Comparison of ENCODE assay signal across 11 cellular contexts in genomic region chr7:22386865-22387264, GRCh38. TPM values are rescaled to one million over a fixed set of nuclear protein-coding genes. Genes with fewer than 3 reads are reported as not detected.
A peak's percentile ranks its signal among the peaks of the same experiment; 100 is the strongest.
DNase-seq lines count a peak whose midpoint lies in the region; ATAC-seq and TF ChIP-seq lines count a peak whose summit lies in the region.
"Had no signal": no experiment of that assay in that cellular context is flagged by ENCODE, and none has a peak within 500 bp of the region (broad histone marks: within the 10 kb centered on the region; RNA-seq: fewer than 3 reads in every experiment).

No MANE protein-coding gene starts in this region.

- BruUV-seq in PC-3 (replicated peaks; lab: Mats Ljungman, UMichigan): no TSS peak

- no peaks in the 10 kb centered on the region for H3K9me2 ChIP-seq in PC-3 (replicated peaks; ENCODE audit: low read length)

- no peaks in the 10 kb centered on the region for H3K4me1 ChIP-seq in neuronal stem cell (ENCODE audit: control insufficient read depth in 2 of 2, insufficient read depth in 1 of 2, low read depth in 1 of 2, low read length in 2 of 2)
- H3K4me1 ChIP-seq in PC-3 (ENCODE audit: insufficient read depth, low read length): no peaks in the 10 kb centered on the region

- no peak overlapping the region for H4K91ac ChIP-seq in neuronal stem cell (ENCODE audit: low read depth, low read length, poor library complexity)

- no CpG with 5 or more reads among the region's 1 CpG for WGBS in neuronal stem cell (ENCODE audit: extremely low coverage in 2 of 2, insufficient read length in 2 of 2, insufficient replicate concordance in 1 of 2), 2 donors

- H2AK5ac ChIP-seq in neuronal stem cell (ENCODE audit: low read depth, low read length): no peak overlapping the region

- H3K36me3 ChIP-seq in neuronal stem cell (replicated peaks in 1 of 2; ENCODE audit: control insufficient read depth in 2 of 2, insufficient read depth in 2 of 2, low read length in 2 of 2): no peaks in the 10 kb centered on the region
- no peaks in the 10 kb centered on the region for H3K36me3 ChIP-seq in PC-3 (ENCODE audit: low read depth, low read length)

- H3K18ac ChIP-seq in neuronal stem cell (ENCODE audit: low read length): no peak overlapping the region

- H2BK12ac ChIP-seq in neuronal stem cell (ENCODE audit: low read length): no peak overlapping the region

- H3K23ac ChIP-seq in neuronal stem cell (ENCODE audit: low read depth, low read length, poor library complexity): no peak overlapping the region

- peak; percentile 56 for ATAC-seq in GM18870 (IDR thresholded peaks at IDR 0.05; ENCODE audit: unreplicated experiment)
- peak; percentile 57 for ATAC-seq in GM21529 (IDR thresholded peaks at IDR 0.05; ENCODE audit: unreplicated experiment)
- peak; percentile 70 for ATAC-seq in HG03095 (IDR thresholded peaks at IDR 0.05; ENCODE audit: unreplicated experiment)
- ATAC-seq in PC-3: no peak

- H3F3A ChIP-seq in PC-3 (ENCODE audit: low read length, unreplicated experiment): no peaks in the 10 kb centered on the region

- no peak overlapping the region for H4K8ac ChIP-seq in neuronal stem cell (ENCODE audit: low read depth, low read length)

- DNase-seq in caudate nucleus (lab: John Stamatoyannopoulos, UW) (no peak), neuronal stem cell (ENCODE audit: low spot score) (no peak), PC-3 (no peak)
- no peak for DNase-seq in effector CD4-positive, alpha-beta T cell
- no peak for DNase-seq in stimulated activated naive CD4-positive, alpha-beta T cell treated with Interleukin-2 at 50 U/mL for 16 hours (lab: John Stamatoyannopoulos, UW)
- DNase-seq: activated T-cell treated with anti-CD3 and anti-CD28 coated beads, Interleukin-2, amount 50 U/mL, for 48 hours; endodermal cell; NCI-H226 had no signal

- H2AFZ ChIP-seq in neuronal stem cell (ENCODE audit: low read length) (no peak overlapping the region), PC-3 (ENCODE audit: low read length) (no peak overlapping the region)

- H3K79me1 ChIP-seq in neuronal stem cell (ENCODE audit: low read depth, low read length): no peaks in the 10 kb centered on the region

- intact Hi-C loops in PC-3 (cut with micrococcal nuclease): no loop called here

- no peak overlapping the region for H2BK120ac ChIP-seq in neuronal stem cell (ENCODE audit: low read depth, low read length)

- H3K4me3 ChIP-seq in neuronal stem cell (ENCODE audit: low read length in 2 of 2) (no peak overlapping the region), PC-3 (ENCODE audit: low read length) (no peak overlapping the region)

- H3K4ac ChIP-seq in neuronal stem cell (ENCODE audit: low read length): no peak overlapping the region

- no peak overlapping the region for H3K9ac ChIP-seq in neuronal stem cell (ENCODE audit: low read depth, low read length, poor library complexity)
- H3K9ac ChIP-seq in PC-3 (ENCODE audit: low read length): no peak overlapping the region

- CTCF ChIA-PET in PC-3 (lab: Charles Lee): no interaction called here

- H3K14ac ChIP-seq in neuronal stem cell (ENCODE audit: low read length): no peak overlapping the region

- H3K79me2 ChIP-seq in PC-3 (ENCODE audit: low read length): no peaks in the 10 kb centered on the region

- H3K9me3 ChIP-seq in neuronal stem cell (replicated peaks in 1 of 2; ENCODE audit: control insufficient read depth in 2 of 2, insufficient read depth in 1 of 2, low read depth in 1 of 2, low read length in 2 of 2): no peaks in the 10 kb centered on the region
- H3K9me3 ChIP-seq in PC-3 (ENCODE audit: low read length): no peaks in the 10 kb centered on the region

- H3K27ac ChIP-seq in caudate nucleus (ENCODE audit: low read depth, low read length) (peak overlapping the region; percentile 9), neuronal stem cell (replicated peaks; ENCODE audit: low read length) (no peak overlapping the region), PC-3 (ENCODE audit: low read length) (no peak overlapping the region)

- H2BK15ac ChIP-seq in neuronal stem cell (ENCODE audit: low read length): no peak overlapping the region

- POLR2A ChIA-PET in PC-3 (lab: Charles Lee; ENCODE audit: unreplicated experiment): no interaction called here

- H2BK5ac ChIP-seq in neuronal stem cell (ENCODE audit: low read length): no peak overlapping the region

- no peak overlapping the region for H3K4me2 ChIP-seq in neuronal stem cell (ENCODE audit: insufficient read depth, low read length, poor library complexity, severe bottlenecking)
- no peak overlapping the region for H3K4me2 ChIP-seq in PC-3 (ENCODE audit: low read length)

- no peaks in the 10 kb centered on the region for H4K20me1 ChIP-seq in PC-3 (ENCODE audit: low read length)

- TF ChIP-seq CTCF in PC-3 (conservative IDR thresholded peaks at IDR 0.05; ENCODE audit: low read depth, low read length): no peak

- no peaks in the 10 kb centered on the region for H3K27me3 ChIP-seq in neuronal stem cell (ENCODE audit: control insufficient read depth in 3 of 3, insufficient read depth in 3 of 3, low read depth in 1 of 3, low read length in 3 of 3)
- H3K27me3 ChIP-seq in PC-3 (ENCODE audit: low read length): no peaks in the 10 kb centered on the region

RNA-seq across cellular contexts. Expression of gene RAPGEF5, which starts 29.9 kb away (rescaled TPM):
- 2.9 TPM for polyA plus RNA-seq in neuronal stem cell (2013, experiment 1 of 2)
- 2.8 TPM for polyA plus RNA-seq in neuronal stem cell (2013, experiment 2 of 2)
- 5.6 and 10.8 TPM in 2 replicates for total RNA-seq in PC-3 (2014; rRNA removed)
